In the genomic region with DNA sequence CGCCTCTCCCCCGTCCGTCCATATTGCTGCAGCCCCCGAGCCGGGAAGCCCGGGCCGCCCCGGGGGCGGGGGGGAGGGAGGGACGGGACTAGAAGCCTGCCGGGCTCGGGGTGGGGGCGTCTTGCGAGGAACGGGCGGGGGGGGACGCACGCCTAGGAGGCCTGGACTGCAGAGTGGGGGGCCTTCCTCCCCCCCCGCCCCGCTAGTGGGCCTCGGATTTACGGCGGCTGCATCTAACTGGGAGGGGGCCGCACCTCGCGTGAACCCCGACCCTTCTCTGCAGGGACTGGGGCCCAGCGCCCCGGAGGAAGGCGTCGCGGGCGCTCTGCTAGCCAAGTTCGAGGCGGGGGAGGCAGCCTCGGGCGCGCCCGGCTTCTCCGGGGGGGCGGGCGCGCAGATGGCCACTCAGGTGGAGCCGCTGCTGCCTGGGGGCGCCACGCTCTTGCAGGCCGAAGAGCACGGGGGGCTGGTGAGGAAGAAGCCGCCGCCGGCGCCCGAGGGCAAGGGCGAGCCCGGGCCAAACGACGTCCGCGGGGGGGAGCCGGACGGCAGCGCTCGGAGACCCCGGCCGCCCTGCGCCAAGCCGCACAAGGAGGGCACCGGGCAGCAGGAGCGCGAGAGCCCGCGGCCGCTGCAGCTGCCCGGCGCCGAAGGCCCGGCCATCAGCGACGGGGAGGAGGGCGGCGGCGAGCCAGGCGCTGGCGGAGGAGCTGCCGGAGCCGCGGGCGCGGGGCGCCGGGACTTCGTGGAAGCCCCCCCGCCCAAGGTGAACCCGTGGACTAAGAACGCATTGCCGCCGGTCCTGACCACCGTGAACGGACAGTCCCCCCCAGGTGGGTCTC, we compare ENCODE assay signal across 8 cellular contexts. TPM values are rescaled to one million over a fixed set of nuclear protein-coding genes. Genes with fewer than 3 reads are reported as not detected.
DNase-seq lines count a peak whose midpoint lies in the region; ATAC-seq and TF ChIP-seq lines count a peak whose summit lies in the region.

TSS of gene LARP1 (plus strand) at position 17 of the 842 bp plus-strand sequence. CDS start at position 398, 381 bp downstream.

- H3K36me3 ChIP-seq in prostate gland = no peaks in the 10 kb centered on the region

- TF ChIP-seq CTCF in prostate gland (IDR thresholded peaks at IDR 0.05) = no peak

- peaks cover 16% of the 10 kb centered on the region for H3K4me1 ChIP-seq in prostate gland (replicated peaks)

- DNase-seq in EL (peak; percentile 27), NCI-H146 (lab: John Stamatoyannopoulos, UW) (peak; percentile 64), left cardiac atrium (peak; percentile 63), prostate gland (ENCODE audit: low spot score) (peak; percentile 25), DMS153 (lab: John Stamatoyannopoulos, UW) (no peak)
- no peak for DNase-seq in activated naive CD8-positive, alpha-beta T cell treated with anti-CD3 and anti-CD28 coated beads, Interleukin-2, amount 10 ng/mL, durations not matched to agents 7 days and 5 days

- no peaks in the 10 kb centered on the region for H3K27me3 ChIP-seq in prostate gland (replicated peaks; ENCODE audit: insufficient read depth)

- intact Hi-C loops in left cardiac atrium (cut with DNase I) = loop anchor here in 1 of 2 donors (5.0 kb wide), 3 partner anchors 37 to 102 kb away; partner anchors contain the start of gene CNOT8
- intact Hi-C loops in prostate gland (cut with DNase I) = loop anchor here (1.0 to 10.0 kb wide), 3 partner anchors 73 to 179 kb away; partner anchors contain the start of genes CNOT8 and GEMIN5

- peak within 1 kb of the TSS; percentile 95 to 96 for H3K27ac ChIP-seq in prostate gland

- peaks cover 3% of the 10 kb centered on the region for H3K36me3 Mint-ChIP-seq in activated naive CD8-positive, alpha-beta T cell treated with anti-CD3 and anti-CD28 coated beads, Interleukin-2, amount 10 ng/mL, durations not matched to agents 7 days and 5 days

- H3K4me3 Mint-ChIP-seq in activated naive CD8-positive, alpha-beta T cell treated with anti-CD3 and anti-CD28 coated beads, Interleukin-2, amount 10 ng/mL, durations not matched to agents 7 days and 5 days = peak within 1 kb of the TSS; percentile 98

- WGBS in prostate gland = 0% methylated on average over 25 of the region's 99 CpGs

- H3K27ac Mint-ChIP-seq in activated naive CD8-positive, alpha-beta T cell treated with anti-CD3 and anti-CD28 coated beads, Interleukin-2, amount 10 ng/mL, durations not matched to agents 7 days and 5 days = peak within 1 kb of the TSS; percentile 98

- ATAC-seq in GM21786 (IDR thresholded peaks at IDR 0.05; ENCODE audit: unreplicated experiment) (peak; percentile 0), left cardiac atrium (peak; percentile 8 to 24), GM18520 (IDR thresholded peaks at IDR 0.05; ENCODE audit: unreplicated experiment) (no peak)
- peak; percentile 5 for ATAC-seq in activated naive CD8-positive, alpha-beta T cell treated with anti-CD3 and anti-CD28 coated beads, Interleukin-2, amount 10 ng/mL, durations not matched to agents 7 days and 5 days (ENCODE audit: low read depth)

- H3K4me1 Mint-ChIP-seq in activated naive CD8-positive, alpha-beta T cell treated with anti-CD3 and anti-CD28 coated beads, Interleukin-2, amount 10 ng/mL, durations not matched to agents 7 days and 5 days = peaks cover 38% of the 10 kb centered on the region

- no peaks in the 10 kb centered on the region for H3K9me3 Mint-ChIP-seq in activated naive CD8-positive, alpha-beta T cell treated with anti-CD3 and anti-CD28 coated beads, Interleukin-2, amount 10 ng/mL, durations not matched to agents 7 days and 5 days

- no peaks in the 10 kb centered on the region for H3K27me3 Mint-ChIP-seq in activated naive CD8-positive, alpha-beta T cell treated with anti-CD3 and anti-CD28 coated beads, Interleukin-2, amount 10 ng/mL, durations not matched to agents 7 days and 5 days

- no peaks in the 10 kb centered on the region for H3K9me3 ChIP-seq in prostate gland

- TF ChIP-seq POLR2A in prostate gland (IDR thresholded peaks at IDR 0.05) = peak; percentile 10

- POLR2A ChIA-PET in activated naive CD8-positive, alpha-beta T cell treated with anti-CD3 and anti-CD28 coated beads, Interleukin-2, amount 10 ng/mL, durations not matched to agents 7 days and 5 days (lab: Charles Lee) = interaction anchor here (0.7 kb wide), 1 partner anchor 102 kb away, joined by 3 read pairs; no protein-coding TSS in a partner anchor

- peak within 1 kb of the TSS; percentile 83 to 90 for H3K4me3 ChIP-seq in prostate gland

RNA-seq across cellular contexts. Expression of gene LARP1, which starts in this region (rescaled TPM):
- 100 to 1,000 TPM; 165 to 175 TPM for total RNA-seq in activated naive CD8-positive, alpha-beta T cell treated with anti-CD3 and anti-CD28 coated beads, Interleukin-2, amount 10 ng/mL, durations not matched to agents 7 days and 5 days
- total RNA-seq in left cardiac atrium = 100 to 1,000 TPM; 105 to 145 TPM
- total RNA-seq in prostate gland = 100 to 1,000 TPM in 1 of 2 donors, 10 to 100 TPM in 1; 83.9 to 163 TPM

Comparison
In these comparisons a context has a peak if more than half of its experiments do, and no peak if none do; other contexts are left out.
1. DNase-seq: peak in EL (single experiment), NCI-H146 (single experiment), left cardiac atrium (single experiment) and prostate gland (single experiment); none in activated naive CD8-positive, alpha-beta T cell treated with anti-CD3 and anti-CD28 coated beads, Interleukin-2, amount 10 ng/mL, durations not matched to agents 7 days and 5 days (single experiment) and DMS153 (single experiment).